Comparison of ENCODE assay signal across 3 cellular contexts in the genomic region with DNA sequence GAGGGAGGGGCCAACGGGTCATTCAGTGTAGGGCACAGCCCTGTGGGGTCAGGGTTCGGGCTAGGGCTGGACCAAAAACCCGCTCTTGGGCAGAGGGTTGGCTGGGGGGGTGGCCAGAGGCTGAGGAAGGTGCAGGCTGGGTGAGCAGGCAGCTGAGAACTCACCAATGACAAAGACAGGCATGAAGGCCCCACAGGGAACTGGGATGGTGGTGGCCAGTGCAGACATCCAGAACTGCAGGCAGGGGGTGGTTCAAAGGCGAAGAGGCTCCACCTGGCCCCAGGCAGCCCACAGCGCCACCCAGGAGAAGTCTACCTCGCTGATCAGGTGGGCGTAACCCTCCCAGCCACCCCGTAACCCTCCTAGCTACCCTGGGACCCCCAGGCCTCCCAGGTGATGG.
A peak's percentile ranks its signal among the peaks of the same experiment; 100 is the strongest.
TF ChIP-seq lines count a peak whose summit lies in the region.

No MANE protein-coding gene starts in this region.

TF ChIP-seq in A549, 52 proteins besides CTCF, POLR2A, EP300 and RAD21:
- TF ChIP-seq CHD2 (IDR thresholded peaks at IDR 0.05; ENCODE audit: low read length, partially characterized antibody) (no peak), JUN (IDR thresholded peaks at IDR 0.05) (no peak), CEBPB (IDR thresholded peaks at IDR 0.05) (no peak), ESRRA (IDR thresholded peaks at IDR 0.05; ENCODE audit: borderline replicate concordance, low read length) (no peak)

TF ChIP-seq in IMR-90, 13 proteins besides CTCF, POLR2A, EP300 and RAD21:
- TF ChIP-seq USF2 (IDR thresholded peaks at IDR 0.05; ENCODE audit: low read depth, low read length): no peak
- no peak for TF ChIP-seq MAZ (IDR thresholded peaks at IDR 0.05; ENCODE audit: borderline replicate concordance, low read depth, low read length)
- TF ChIP-seq BHLHE40 (IDR thresholded peaks at IDR 0.05; ENCODE audit: low read depth, low read length): no peak
- no peak for TF ChIP-seq CHD1 (IDR thresholded peaks at IDR 0.05; ENCODE audit: low read depth, low read length)
- TF ChIP-seq NFE2L2 (IDR thresholded peaks at IDR 0.05; ENCODE audit: low read depth, low read length): no peak
- no peak for TF ChIP-seq MXI1 (IDR thresholded peaks at IDR 0.05; ENCODE audit: borderline replicate concordance, low read depth, low read length)
- no peak for TF ChIP-seq SMC3 (IDR thresholded peaks at IDR 0.05; ENCODE audit: low read depth, low read length)
- no peak for TF ChIP-seq RFX5 (IDR thresholded peaks at IDR 0.05; ENCODE audit: low read depth, low read length)
- no peak for TF ChIP-seq FOS (IDR thresholded peaks at IDR 0.05; ENCODE audit: low read depth, low read length)
- no peak for TF ChIP-seq CEBPB (IDR thresholded peaks at IDR 0.05; ENCODE audit: low read depth, low read length)
- no peak for TF ChIP-seq RCOR1 (IDR thresholded peaks at IDR 0.05; ENCODE audit: insufficient replicate concordance, low read length)
- TF ChIP-seq, protein P1, sequence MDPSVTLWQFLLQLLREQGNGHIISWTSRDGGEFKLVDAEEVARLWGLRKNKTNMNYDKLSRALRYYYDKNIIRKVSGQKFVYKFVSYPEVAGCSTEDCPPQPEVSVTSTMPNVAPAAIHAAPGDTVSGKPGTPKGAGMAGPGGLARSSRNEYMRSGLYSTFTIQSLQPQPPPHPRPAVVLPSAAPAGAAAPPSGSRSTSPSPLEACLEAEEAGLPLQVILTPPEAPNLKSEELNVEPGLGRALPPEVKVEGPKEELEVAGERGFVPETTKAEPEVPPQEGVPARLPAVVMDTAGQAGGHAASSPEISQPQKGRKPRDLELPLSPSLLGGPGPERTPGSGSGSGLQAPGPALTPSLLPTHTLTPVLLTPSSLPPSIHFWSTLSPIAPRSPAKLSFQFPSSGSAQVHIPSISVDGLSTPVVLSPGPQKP (IDR thresholded peaks at IDR 0.05; ENCODE audit: borderline replicate concordance, low read depth, low read length): no peak
TF ChIP-seq in IMR-90: peak in this region for 0.

TF ChIP-seq in K562, 482 proteins besides CTCF, POLR2A, EP300 and RAD21:
- no peak for TF ChIP-seq ZNF217 (CRISPR knock-in tag; IDR thresholded peaks at IDR 0.05)
- no peak for TF ChIP-seq HSF4 (CRISPR knock-in tag; IDR thresholded peaks at IDR 0.05; ENCODE audit: borderline replicate concordance)
- TF ChIP-seq NBN (IDR thresholded peaks at IDR 0.05; ENCODE audit: low read depth): no peak
- TF ChIP-seq FOXP1 (CRISPR knock-in tag; IDR thresholded peaks at IDR 0.05): no peak
- no peak for TF ChIP-seq ZFX (CRISPR knock-in tag; IDR thresholded peaks at IDR 0.05)
- TF ChIP-seq JUND (IDR thresholded peaks at IDR 0.05; ENCODE audit: borderline replicate concordance, low read depth, low read length): no peak
- TF ChIP-seq JUND (tag; IDR thresholded peaks at IDR 0.05; ENCODE audit: borderline replicate concordance, low read depth, low read length): no peak
- TF ChIP-seq TFAP4 (CRISPR knock-in tag; IDR thresholded peaks at IDR 0.05; ENCODE audit: borderline replicate concordance): peak; percentile 18; the same call in 1 of the 2 replicates
- 0 out of 2 replicates have a peak, but pooled peaks have one; percentile 58 for TF ChIP-seq ZNF740 (CRISPR knock-in tag; IDR thresholded peaks at IDR 0.05)
- TF ChIP-seq ZNF740 (tag; IDR thresholded peaks at IDR 0.05): no peak
